In the genomic region with DNA sequence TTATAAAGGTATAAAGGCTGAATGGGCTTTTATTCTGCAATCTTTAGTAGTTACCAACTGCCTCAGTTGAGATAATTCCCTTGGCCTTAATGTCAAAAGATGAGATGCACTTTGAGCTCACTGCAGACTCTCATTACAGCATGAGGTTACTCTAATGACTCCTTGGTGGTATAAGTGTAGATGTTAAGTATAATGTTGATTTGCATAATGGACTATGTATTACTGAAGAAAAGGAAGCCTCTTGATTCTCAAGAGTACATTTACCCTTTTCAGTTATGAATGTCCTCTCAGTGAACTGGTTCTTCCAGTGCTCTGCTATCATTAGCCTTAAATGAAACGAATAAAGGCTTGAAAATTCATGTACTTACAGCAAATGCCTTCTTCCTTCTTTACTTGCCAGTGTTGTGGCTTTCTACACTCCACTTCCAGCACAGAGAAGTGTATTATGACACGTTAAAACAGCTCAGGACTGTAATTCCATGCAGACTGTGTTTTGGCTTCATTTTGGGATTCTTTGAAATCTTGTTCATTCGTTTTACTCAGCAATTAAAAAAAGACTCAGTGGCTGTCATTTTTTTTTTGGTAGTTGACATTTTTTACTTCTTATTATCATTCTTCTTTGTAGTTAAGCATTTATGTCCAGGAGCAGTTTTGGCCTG, we compare ENCODE assay signal across 10 cellular contexts.
DNase-seq lines count a peak whose midpoint lies in the region; ATAC-seq and TF ChIP-seq lines count a peak whose summit lies in the region.
"Had no signal": no experiment of that assay in that cellular context is flagged by ENCODE, and none has a peak within 500 bp of the region (broad histone marks: within the 10 kb centered on the region; RNA-seq: fewer than 3 reads in every experiment).

No MANE protein-coding gene starts in this region.

- no peak overlapping the region for H3K4me3 Mint-ChIP-seq in stimulated activated naive CD8-positive, alpha-beta T cell treated with anti-CD3 and anti-CD28 coated beads, Interleukin-15, amount 100 ng/mL, for 72 hours
- H3K4me3 Mint-ChIP-seq: activated T-cell treated with anti-CD3 and anti-CD28 coated beads, Interleukin-2, amount 50 U/mL, for 4 hours had no signal

- no peaks in the 10 kb centered on the region for H3K27me3 Mint-ChIP-seq in stimulated activated naive CD8-positive, alpha-beta T cell treated with anti-CD3 and anti-CD28 coated beads, Interleukin-15, amount 100 ng/mL, for 72 hours

- no peaks in the 10 kb centered on the region for H3K9me3 Mint-ChIP-seq in stimulated activated naive CD8-positive, alpha-beta T cell treated with anti-CD3 and anti-CD28 coated beads, Interleukin-15, amount 100 ng/mL, for 72 hours
- H3K9me3 Mint-ChIP-seq: activated T-cell treated with anti-CD3 and anti-CD28 coated beads, Interleukin-2, amount 50 U/mL, for 4 hours had no signal

- intact Hi-C loops in stomach (cut with DNase I; ENCODE audit: low total_unique reads), result no loop called here

- H3K27me3 ChIP-seq in adipocyte (replicated peaks; ENCODE audit: control insufficient read depth, insufficient read depth, low read length) (no peaks in the 10 kb centered on the region), stomach (no peaks in the 10 kb centered on the region)
- H3K27me3 ChIP-seq: dorsolateral prefrontal cortex had no signal

- no peak overlapping the region for H3K27ac Mint-ChIP-seq in stimulated activated naive CD8-positive, alpha-beta T cell treated with anti-CD3 and anti-CD28 coated beads, Interleukin-15, amount 100 ng/mL, for 72 hours

- peak overlapping the region in 3 of 5 donors; percentile 11 to 27 (median 21) for H3K27ac ChIP-seq in stomach

- H3K4me1 ChIP-seq in adipocyte (ENCODE audit: control insufficient read depth, insufficient read depth, low read length), result peaks cover 31% of the 10 kb centered on the region
- peaks cover 5 to 23% (median 11%) of the 10 kb centered on the region in 4 donors for H3K4me1 ChIP-seq in stomach

- TF ChIP-seq POLR2A in stomach (IDR thresholded peaks at IDR 0.05), result no peak

- DNase-seq in NCI-H1417 (lab: John Stamatoyannopoulos, UW), result peak in 2 of 3 experiments; percentile 47 to 83
- no peak for DNase-seq in NCI-H1417 treated with DMSO at 0.1 percent for 48 hours (lab: John Stamatoyannopoulos, UW)
- DNase-seq in adipocyte (ENCODE audit: low read depth), result peak; percentile 29
- no peak for DNase-seq in stomach
- DNase-seq in SW480 (ENCODE audit: low spot score), result no peak
- no peak for DNase-seq in hepatic stellate cell (ENCODE audit: low spot score)
- no peak for DNase-seq in stimulated activated naive CD8-positive, alpha-beta T cell treated with anti-CD3 and anti-CD28 coated beads, Interleukin-15, amount 100 ng/mL, for 72 hours
- DNase-seq: activated T-cell treated with anti-CD3 and anti-CD28 coated beads, Interleukin-2, amount 50 U/mL, for 4 hours; dorsolateral prefrontal cortex had no signal

- no peak overlapping the region for H3K4me3 ChIP-seq in adipocyte (ENCODE audit: low read length)
- no peak overlapping the region for H3K4me3 ChIP-seq in stomach
- H3K4me3 ChIP-seq: dorsolateral prefrontal cortex had no signal

- ATAC-seq in HG02852 (IDR thresholded peaks at IDR 0.05; ENCODE audit: unreplicated experiment), result peak; percentile 54
- no peak for ATAC-seq in stimulated activated naive CD8-positive, alpha-beta T cell treated with anti-CD3 and anti-CD28 coated beads, Interleukin-15, amount 100 ng/mL, for 72 hours
- ATAC-seq: activated T-cell treated with anti-CD3 and anti-CD28 coated beads, Interleukin-2, amount 50 U/mL, for 4 hours had no signal

- no peak for TF ChIP-seq EP300 in stomach (IDR thresholded peaks at IDR 0.05)

- WGBS in stomach, 5 donors, result 47 to 70% (median 58%) methylated on average over 3 of the region's 3 CpGs

- no peaks in the 10 kb centered on the region for H3K4me1 Mint-ChIP-seq in stimulated activated naive CD8-positive, alpha-beta T cell treated with anti-CD3 and anti-CD28 coated beads, Interleukin-15, amount 100 ng/mL, for 72 hours

- no peak for TF ChIP-seq CTCF in stomach (IDR thresholded peaks at IDR 0.05)

- H3K9me3 ChIP-seq in adipocyte (ENCODE audit: control insufficient read depth, low read length) (no peaks in the 10 kb centered on the region), stomach (no peaks in the 10 kb centered on the region)

- H3K36me3 ChIP-seq in adipocyte (ENCODE audit: control insufficient read depth, insufficient read depth, low read length, severe bottlenecking), result peaks cover 18% of the 10 kb centered on the region
- peaks cover 3 to 63% (median 40%) of the 10 kb centered on the region in 4 donors for H3K36me3 ChIP-seq in stomach

- H3K9ac ChIP-seq in adipocyte (ENCODE audit: low read length), result no peak overlapping the region

Comparison
In these comparisons a context has a peak if more than half of its experiments do, and no peak if none do; other contexts are left out.
1. DNase-seq: peak in NCI-H1417 (2 of 3) and adipocyte (single experiment); none in NCI-H1417 treated with DMSO at 0.1 percent for 48 hours (single experiment), stomach (single experiment), SW480 (single experiment), hepatic stellate cell (single experiment) and stimulated activated naive CD8-positive, alpha-beta T cell treated with anti-CD3 and anti-CD28 coated beads, Interleukin-15, amount 100 ng/mL, for 72 hours (0 of 2).